ENCODE assay signal across 1 cellular context in the genomic region with DNA sequence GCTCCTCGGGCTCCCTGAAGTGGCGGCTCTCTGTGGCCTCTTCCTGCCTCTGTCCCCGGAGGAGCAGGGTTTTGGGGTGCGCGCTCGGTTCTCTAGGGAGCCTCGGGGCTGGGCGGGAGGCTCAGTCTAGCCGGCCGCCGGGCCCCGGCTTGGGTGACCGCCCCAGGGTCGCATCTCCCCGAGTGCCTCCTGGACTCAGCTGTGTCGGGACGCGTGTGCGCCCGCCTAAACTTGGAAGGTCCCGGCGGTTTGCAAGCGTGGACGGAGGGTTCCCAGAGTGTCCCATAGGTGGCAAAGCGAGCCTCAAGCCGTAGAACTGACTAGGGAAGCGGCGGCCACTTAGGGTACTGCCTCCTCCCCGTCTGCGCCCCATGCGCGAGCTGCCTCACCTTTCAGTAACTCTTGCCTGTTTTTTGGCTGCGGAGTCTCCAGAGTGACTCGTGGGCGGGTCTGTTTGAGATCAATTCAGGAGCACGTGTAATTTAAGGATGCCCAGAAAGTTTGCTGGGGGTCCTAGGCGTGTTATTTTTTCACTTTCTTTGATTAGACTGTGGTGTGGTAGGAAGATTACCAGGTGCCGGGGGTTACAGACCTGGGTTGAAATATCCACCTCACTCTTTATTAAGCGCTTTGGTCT.
TF ChIP-seq lines count a peak whose summit lies in the region.

No MANE protein-coding gene starts in this region.

TF ChIP-seq in HepG2, 621 proteins besides CTCF, POLR2A, EP300 and RAD21 (continued from another document):
- TF ChIP-seq, protein P1, sequence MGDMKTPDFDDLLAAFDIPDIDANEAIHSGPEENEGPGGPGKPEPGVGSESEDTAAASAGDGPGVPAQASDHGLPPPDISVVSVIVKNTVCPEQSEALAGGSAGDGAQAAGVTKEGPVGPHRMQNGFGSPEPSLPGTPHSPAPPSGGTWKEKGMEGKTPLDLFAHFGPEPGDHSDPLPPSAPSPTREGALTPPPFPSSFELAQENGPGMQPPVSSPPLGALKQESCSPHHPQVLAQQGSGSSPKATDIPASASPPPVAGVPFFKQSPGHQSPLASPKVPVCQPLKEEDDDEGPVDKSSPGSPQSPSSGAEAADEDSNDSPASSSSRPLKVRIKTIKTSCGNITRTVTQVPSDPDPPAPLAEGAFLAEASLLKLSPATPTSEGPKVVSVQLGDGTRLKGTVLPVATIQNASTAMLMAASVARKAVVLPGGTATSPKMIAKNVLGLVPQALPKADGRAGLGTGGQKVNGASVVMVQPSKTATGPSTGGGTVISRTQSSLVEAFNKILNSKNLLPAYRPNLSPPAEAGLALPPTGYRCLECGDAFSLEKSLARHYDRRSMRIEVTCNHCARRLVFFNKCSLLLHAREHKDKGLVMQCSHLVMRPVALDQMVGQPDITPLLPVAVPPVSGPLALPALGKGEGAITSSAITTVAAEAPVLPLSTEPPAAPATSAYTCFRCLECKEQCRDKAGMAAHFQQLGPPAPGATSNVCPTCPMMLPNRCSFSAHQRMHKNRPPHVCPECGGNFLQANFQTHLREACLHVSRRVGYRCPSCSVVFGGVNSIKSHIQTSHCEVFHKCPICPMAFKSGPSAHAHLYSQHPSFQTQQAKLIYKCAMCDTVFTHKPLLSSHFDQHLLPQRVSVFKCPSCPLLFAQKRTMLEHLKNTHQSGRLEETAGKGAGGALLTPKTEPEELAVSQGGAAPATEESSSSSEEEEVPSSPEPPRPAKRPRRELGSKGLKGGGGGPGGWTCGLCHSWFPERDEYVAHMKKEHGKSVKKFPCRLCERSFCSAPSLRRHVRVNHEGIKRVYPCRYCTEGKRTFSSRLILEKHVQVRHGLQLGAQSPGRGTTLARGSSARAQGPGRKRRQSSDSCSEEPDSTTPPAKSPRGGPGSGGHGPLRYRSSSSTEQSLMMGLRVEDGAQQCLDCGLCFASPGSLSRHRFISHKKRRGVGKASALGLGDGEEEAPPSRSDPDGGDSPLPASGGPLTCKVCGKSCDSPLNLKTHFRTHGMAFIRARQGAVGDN (CRISPR knock-in tag; IDR thresholded peaks at IDR 0.05): peak; percentile 43; the same call in 1 of the 2 replicates
- TF ChIP-seq ZNF24 (IDR thresholded peaks at IDR 0.05) (no peak), AGO2 (optimal IDR thresholded peaks at IDR 0.05; ENCODE audit: low read depth, low read length) (peak; percentile 73), ZSCAN9 (CRISPR knock-in tag; IDR thresholded peaks at IDR 0.05; ENCODE audit: borderline replicate concordance) (0 out of 2 replicates have a peak, but pooled peaks have one; percentile 12), ZNF670 (CRISPR knock-in tag; IDR thresholded peaks at IDR 0.05; ENCODE audit: borderline replicate concordance) (peak; percentile 37; the same call in 1 of the 2 replicates), SIN3B (IDR thresholded peaks at IDR 0.05; ENCODE audit: low read length) (0 out of 2 replicates have a peak, but pooled peaks have one; percentile 17), KMT2A (CRISPR knock-in tag; IDR thresholded peaks at IDR 0.05) (peak; percentile 76; the same call in 1 of the 2 replicates), HOXA9 (CRISPR knock-in tag; IDR thresholded peaks at IDR 0.05; ENCODE audit: borderline replicate concordance) (no peak), HDAC2 (CRISPR knock-in tag; IDR thresholded peaks at IDR 0.05) (peak; percentile 21; the same call in 1 of the 2 replicates), ZNF816 (CRISPR knock-in tag; IDR thresholded peaks at IDR 0.05; ENCODE audit: borderline replicate concordance) (0 out of 2 replicates have a peak, but pooled peaks have one; percentile 28), TEAD3 (CRISPR knock-in tag; optimal IDR thresholded peaks at IDR 0.05; ENCODE audit: borderline replicate concordance) (peak; percentile 17), ZNF326 (CRISPR knock-in tag; IDR thresholded peaks at IDR 0.05; ENCODE audit: borderline replicate concordance) (no peak), ZNF382 (CRISPR knock-in tag; IDR thresholded peaks at IDR 0.05; ENCODE audit: borderline replicate concordance) (no peak), ZBTB7B (CRISPR knock-in tag; IDR thresholded peaks at IDR 0.05) (peak; percentile 38; the same call in 1 of the 2 replicates), SIN3A (IDR thresholded peaks at IDR 0.05; ENCODE audit: borderline replicate concordance, low read depth, low read length) (0 out of 2 replicates have a peak, but pooled peaks have one; percentile 27), STAG1 (CRISPR knock-in tag; IDR thresholded peaks at IDR 0.05) (0 out of 2 replicates have a peak, but pooled peaks have one; percentile 4), PHF8 (CRISPR knock-in tag; IDR thresholded peaks at IDR 0.05) (peak; percentile 52; the same call in 1 of the 2 replicates), ZNF883 (CRISPR knock-in tag; IDR thresholded peaks at IDR 0.05; ENCODE audit: not compliant biosample characterization) (peak; percentile 71), THAP11 (CRISPR knock-in tag; IDR thresholded peaks at IDR 0.05) (no peak), GPN1 (CRISPR knock-in tag; IDR thresholded peaks at IDR 0.05; ENCODE audit: borderline replicate concordance) (no peak), ZNF552 (CRISPR knock-in tag; IDR thresholded peaks at IDR 0.05; ENCODE audit: borderline replicate concordance) (no peak)
- TF ChIP-seq, protein P2, sequence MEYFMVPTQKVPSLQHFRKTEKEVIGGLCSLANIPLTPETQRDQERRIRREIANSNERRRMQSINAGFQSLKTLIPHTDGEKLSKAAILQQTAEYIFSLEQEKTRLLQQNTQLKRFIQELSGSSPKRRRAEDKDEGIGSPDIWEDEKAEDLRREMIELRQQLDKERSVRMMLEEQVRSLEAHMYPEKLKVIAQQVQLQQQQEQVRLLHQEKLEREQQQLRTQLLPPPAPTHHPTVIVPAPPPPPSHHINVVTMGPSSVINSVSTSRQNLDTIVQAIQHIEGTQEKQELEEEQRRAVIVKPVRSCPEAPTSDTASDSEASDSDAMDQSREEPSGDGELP (IDR thresholded peaks at IDR 0.05; ENCODE audit: borderline replicate concordance, low read depth): no peak
TF ChIP-seq in HepG2: peak in this region for 54.
